ENCODE assay signal across 12 cellular contexts in genomic region chr2:105308785-105309540, GRCh38. TPM values are rescaled to one million over a fixed set of nuclear protein-coding genes. Genes with fewer than 3 reads are reported as not detected.
DNase-seq lines count a peak whose midpoint lies in the region; ATAC-seq and TF ChIP-seq lines count a peak whose summit lies in the region.
"Had no signal": no experiment of that assay in that cellular context is flagged by ENCODE, and none has a peak within 500 bp of the region (broad histone marks: within the 10 kb centered on the region; RNA-seq: fewer than 3 reads in every experiment).

No MANE protein-coding gene starts in this region.

- in situ Hi-C loops in KBM-7 (cut with MboI; ENCODE audit: low pct_unique_long_range_greater_than_20kb, low sequenced_read_pairs) = no loop called here

- H3K4me3 Mint-ChIP-seq in memory B cell = no peak overlapping the region
- no peak overlapping the region for H3K4me3 Mint-ChIP-seq in activated naive CD8-positive, alpha-beta T cell treated with anti-CD3 and anti-CD28 coated beads for 36 hours
- H3K4me3 Mint-ChIP-seq: brain had no signal

- peaks cover 1% of the 10 kb centered on the region for H3K9me3 Mint-ChIP-seq in memory B cell
- H3K9me3 Mint-ChIP-seq in activated naive CD8-positive, alpha-beta T cell treated with anti-CD3 and anti-CD28 coated beads for 36 hours = no peaks in the 10 kb centered on the region
- H3K9me3 Mint-ChIP-seq: brain had no signal

- peaks cover 23% of the 10 kb centered on the region for H3K36me3 Mint-ChIP-seq in memory B cell
- H3K36me3 Mint-ChIP-seq in activated naive CD8-positive, alpha-beta T cell treated with anti-CD3 and anti-CD28 coated beads for 36 hours = peaks cover 30% of the 10 kb centered on the region

- no peak overlapping the region for H3K4me3 ChIP-seq in choroid plexus epithelial cell (ENCODE audit: low read depth, low read length)
- H3K4me3 ChIP-seq: K562, ovary had no signal

- CTCF ChIA-PET in HEK293T (lab: Yijun Ruan, JAX) = interaction anchor here (0.9 kb wide), 1 partner anchor 15 kb away, joined by 9 read pairs; no protein-coding TSS in a partner anchor

- no peak overlapping the region for H3K27ac Mint-ChIP-seq in memory B cell
- no peak overlapping the region for H3K27ac Mint-ChIP-seq in activated naive CD8-positive, alpha-beta T cell treated with anti-CD3 and anti-CD28 coated beads for 36 hours

- H3K4me1 Mint-ChIP-seq in memory B cell = peaks cover 11% of the 10 kb centered on the region
- peaks cover 19% of the 10 kb centered on the region for H3K4me1 Mint-ChIP-seq in activated naive CD8-positive, alpha-beta T cell treated with anti-CD3 and anti-CD28 coated beads for 36 hours

- ATAC-seq in memory B cell (ENCODE audit: low read depth) = peak; percentile 47
- no peak for ATAC-seq in HG03159 (IDR thresholded peaks at IDR 0.05; ENCODE audit: unreplicated experiment)
- ATAC-seq: K562 had no signal

- no peak for TF ChIP-seq CTCF in choroid plexus epithelial cell (conservative IDR thresholded peaks at IDR 0.05; ENCODE audit: low read depth, low read length)

- no peaks in the 10 kb centered on the region for H3K27me3 Mint-ChIP-seq in memory B cell
- H3K27me3 Mint-ChIP-seq in activated naive CD8-positive, alpha-beta T cell treated with anti-CD3 and anti-CD28 coated beads for 36 hours = no peaks in the 10 kb centered on the region
- H3K27me3 Mint-ChIP-seq: brain had no signal

- DNase-seq in C1 segment of cervical spinal cord (lab: John Stamatoyannopoulos, UW) (peak in 10 of 14 donors; percentile 7 to 60 (median 24)), KBM-7 (peak; percentile 69), choroid plexus epithelial cell (ENCODE audit: low read depth) (peak; percentile 29), memory B cell (ENCODE audit: low spot score in 2 of 2) (no peak), HEK293T (ENCODE audit: extremely low spot score) (no peak), islet precursor cell (no peak)
- DNase-seq in activated naive CD8-positive, alpha-beta T cell treated with anti-CD3 and anti-CD28 coated beads for 36 hours = no peak
- DNase-seq: activated CD4-positive, CD25-positive, alpha-beta regulatory T cell treated with anti-CD3 and anti-CD28 coated beads, Interleukin-2, amount 50 U/mL, for 72 hours; ovary had no signal

- POLR2A ChIA-PET in HEK293T (lab: Yijun Ruan, JAX) = interaction anchor here (0.8 kb wide), 1 partner anchor 21 kb away, joined by 3 read pairs; no protein-coding TSS in a partner anchor

TF ChIP-seq in HEK293T, 16 proteins besides CTCF, POLR2A, EP300 and RAD21:
- TF ChIP-seq L3MBTL2 (conservative IDR thresholded peaks at IDR 0.05) (no peak), FOXM1 (IDR thresholded peaks at IDR 0.05; ENCODE audit: borderline replicate concordance) (no peak), SP1 (IDR thresholded peaks at IDR 0.05) (no peak), ZNF384 (IDR thresholded peaks at IDR 0.05) (no peak), ARNT (IDR thresholded peaks at IDR 0.05) (no peak), SUZ12 (IDR thresholded peaks at IDR 0.05) (no peak), HDGF (IDR thresholded peaks at IDR 0.05; ENCODE audit: borderline replicate concordance) (no peak), FOXK2 (IDR thresholded peaks at IDR 0.05) (no peak), LEF1 (IDR thresholded peaks at IDR 0.05; ENCODE audit: borderline replicate concordance) (no peak), FOXA1 (IDR thresholded peaks at IDR 0.05) (no peak)
- TF ChIP-seq, protein P1, sequence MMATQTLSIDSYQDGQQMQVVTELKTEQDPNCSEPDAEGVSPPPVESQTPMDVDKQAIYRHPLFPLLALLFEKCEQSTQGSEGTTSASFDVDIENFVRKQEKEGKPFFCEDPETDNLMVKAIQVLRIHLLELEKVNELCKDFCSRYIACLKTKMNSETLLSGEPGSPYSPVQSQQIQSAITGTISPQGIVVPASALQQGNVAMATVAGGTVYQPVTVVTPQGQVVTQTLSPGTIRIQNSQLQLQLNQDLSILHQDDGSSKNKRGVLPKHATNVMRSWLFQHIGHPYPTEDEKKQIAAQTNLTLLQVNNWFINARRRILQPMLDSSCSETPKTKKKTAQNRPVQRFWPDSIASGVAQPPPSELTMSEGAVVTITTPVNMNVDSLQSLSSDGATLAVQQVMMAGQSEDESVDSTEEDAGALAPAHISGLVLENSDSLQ (IDR thresholded peaks at IDR 0.05) = no peak

RNA-seq across cellular contexts. Expression of gene TGFBRAP1, which starts 20.6 kb away (rescaled TPM):
- 10 to 100 TPM; 28.7 to 30.1 TPM for total RNA-seq in activated naive CD8-positive, alpha-beta T cell treated with anti-CD3 and anti-CD28 coated beads for 36 hours

RNA-seq across cellular contexts. Expression of gene C2orf49, which starts 28.4 kb away (rescaled TPM):
- total RNA-seq in activated naive CD8-positive, alpha-beta T cell treated with anti-CD3 and anti-CD28 coated beads for 36 hours = 10 to 100 TPM; 19.0 to 22.4 TPM

Comparison
In these comparisons a context has a peak if more than half of its experiments do, and no peak if none do; other contexts are left out.
1. DNase-seq: peak in C1 segment of cervical spinal cord (10 of 14), KBM-7 (single experiment) and choroid plexus epithelial cell (single experiment); none in memory B cell (0 of 2), activated naive CD8-positive, alpha-beta T cell treated with anti-CD3 and anti-CD28 coated beads for 36 hours (single experiment), HEK293T (single experiment) and islet precursor cell (single experiment).